ENCODE assay signal across 7 cellular contexts in the genomic region with DNA sequence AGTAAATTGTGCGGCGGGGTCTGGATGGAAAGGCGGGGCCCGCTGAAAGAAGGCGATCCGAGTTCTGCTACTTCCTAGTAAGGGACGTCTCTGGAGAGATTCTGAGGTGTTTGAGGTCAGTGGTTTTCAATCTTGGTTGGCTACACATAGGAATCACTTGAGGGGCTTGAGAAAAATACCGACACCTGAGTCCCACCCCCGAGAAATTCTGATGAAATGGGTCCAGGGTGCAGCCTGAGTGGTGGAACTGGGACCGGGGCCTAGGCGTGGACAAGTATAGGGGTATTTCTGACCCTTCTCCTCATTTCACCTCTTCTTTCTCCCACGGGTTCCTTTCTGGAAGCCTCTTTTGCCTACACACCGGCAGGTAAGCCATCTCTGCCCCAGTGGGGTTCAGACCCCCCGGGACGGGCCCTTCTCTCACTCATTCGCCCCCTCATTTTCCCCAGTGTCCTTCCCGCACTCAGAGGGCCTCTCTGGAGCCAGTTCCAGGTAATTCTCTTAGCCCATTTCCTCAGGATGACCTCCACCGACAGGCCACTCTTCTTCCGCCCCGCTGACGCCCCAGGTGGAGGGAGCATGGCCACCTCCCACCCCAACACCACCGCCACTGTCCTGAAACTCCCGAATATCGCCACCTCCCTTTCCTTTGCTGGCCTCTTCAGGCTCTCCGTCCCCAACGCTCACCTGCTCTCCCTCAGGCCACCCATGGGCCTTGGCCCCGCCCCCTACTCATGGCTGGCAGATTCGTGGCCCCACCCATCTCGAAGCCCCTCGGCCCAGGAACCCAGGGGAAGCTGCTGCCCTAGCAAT. TPM values are rescaled to one million over a fixed set of nuclear protein-coding genes. Genes with fewer than 3 reads are reported as not detected.
A peak's percentile ranks its signal among the peaks of the same experiment; 100 is the strongest.
DNase-seq lines count a peak whose midpoint lies in the region; ATAC-seq lines count a peak whose summit lies in the region.

No MANE protein-coding gene starts in this region.

- peaks cover 54% of the 10 kb centered on the region for H3K27me3 ChIP-seq in iPS-20b (ENCODE audit: insufficient read depth, low read length)

- no peak overlapping the region for H3K27ac ChIP-seq in iPS-20b (ENCODE audit: low read length)

- peak overlapping the region; percentile 42; the same call in 1 of the 2 replicates for H3K9ac ChIP-seq in iPS-20b (ENCODE audit: low read depth, low read length)

- no peaks in the 10 kb centered on the region for H3K9me3 Mint-ChIP-seq in activated naive CD4-positive, alpha-beta T cell treated with anti-CD3 and anti-CD28 coated beads, Interleukin-2, amount 50 U/mL, for 72 hours
- no peaks in the 10 kb centered on the region for H3K9me3 Mint-ChIP-seq in stimulated activated naive B cell treated with anti-CD40 and anti-IgM and Interleukin-4, amounts not matched to agents 10 μg/mL and 1 μg/mL and 100 μg/mL, for 72 hours

- ATAC-seq in HG02973 (IDR thresholded peaks at IDR 0.05; ENCODE audit: unreplicated experiment), result peak; percentile 0
- no peak for ATAC-seq in activated naive CD4-positive, alpha-beta T cell treated with anti-CD3 and anti-CD28 coated beads, Interleukin-2, amount 50 U/mL, for 72 hours
- ATAC-seq in stimulated activated naive B cell treated with anti-CD40 and anti-IgM and Interleukin-4, amounts not matched to agents 10 μg/mL and 1 μg/mL and 100 μg/mL, for 72 hours (replicated peaks), result no peak

- peak in 1 of 2 donors; percentile 53 for DNase-seq in activated naive CD4-positive, alpha-beta T cell treated with anti-CD3 and anti-CD28 coated beads, Interleukin-2, amount 50 U/mL, for 72 hours (ENCODE audit: low spot score in 2 of 2)
- DNase-seq in stimulated activated naive B cell treated with anti-CD40 and anti-IgM and Interleukin-4, amounts not matched to agents 10 μg/mL and 1 μg/mL and 100 μg/mL, for 72 hours, result no peak
- DNase-seq in KG1 (lab: John Stamatoyannopoulos, UW), result no peak
- DNase-seq in HUDEP-2 (lab: John Stamatoyannopoulos, UW; ENCODE audit: unreplicated experiment in 76 of 76), result no peak
- DNase-seq in COLO668 (lab: John Stamatoyannopoulos, UW; ENCODE audit: unreplicated experiment), result no peak

- peak overlapping the region; percentile 83 to 86 for H3K4me3 Mint-ChIP-seq in stimulated activated naive B cell treated with anti-CD40 and anti-IgM and Interleukin-4, amounts not matched to agents 10 μg/mL and 1 μg/mL and 100 μg/mL, for 72 hours

- H3K27me3 Mint-ChIP-seq in stimulated activated naive B cell treated with anti-CD40 and anti-IgM and Interleukin-4, amounts not matched to agents 10 μg/mL and 1 μg/mL and 100 μg/mL, for 72 hours, result peaks cover 77 to 79% of the 10 kb centered on the region in 2 donors

- H3K9me3 ChIP-seq in iPS-20b (ENCODE audit: insufficient read depth, low read depth, low read length), result no peaks in the 10 kb centered on the region

- H3K27ac Mint-ChIP-seq in activated naive CD4-positive, alpha-beta T cell treated with anti-CD3 and anti-CD28 coated beads, Interleukin-2, amount 50 U/mL, for 72 hours, result peak overlapping the region; percentile 40 to 82
- peak overlapping the region; percentile 60 for H3K27ac Mint-ChIP-seq in stimulated activated naive B cell treated with anti-CD40 and anti-IgM and Interleukin-4, amounts not matched to agents 10 μg/mL and 1 μg/mL and 100 μg/mL, for 72 hours

- H3K4me3 ChIP-seq in iPS-20b (ENCODE audit: low read length), result peak overlapping the region; percentile 67

- no peaks in the 10 kb centered on the region for H3K36me3 ChIP-seq in iPS-20b (ENCODE audit: insufficient read depth, low read depth, low read length)

- no peaks in the 10 kb centered on the region for H3K36me3 Mint-ChIP-seq in activated naive CD4-positive, alpha-beta T cell treated with anti-CD3 and anti-CD28 coated beads, Interleukin-2, amount 50 U/mL, for 72 hours
- no peaks in the 10 kb centered on the region for H3K36me3 Mint-ChIP-seq in stimulated activated naive B cell treated with anti-CD40 and anti-IgM and Interleukin-4, amounts not matched to agents 10 μg/mL and 1 μg/mL and 100 μg/mL, for 72 hours

- peaks cover 6% of the 10 kb centered on the region; the same call in 1 of the 2 replicates for H3K4me1 ChIP-seq in iPS-20b (ENCODE audit: insufficient read depth, low read length)

- peaks cover 14 to 25% of the 10 kb centered on the region in 2 donors for H3K4me1 Mint-ChIP-seq in stimulated activated naive B cell treated with anti-CD40 and anti-IgM and Interleukin-4, amounts not matched to agents 10 μg/mL and 1 μg/mL and 100 μg/mL, for 72 hours

RNA-seq across cellular contexts. Expression of gene ROBO3, which starts 11.8 kb away (rescaled TPM):
- 10 to 100 TPM; 18.0 to 24.4 TPM for total RNA-seq in activated naive CD4-positive, alpha-beta T cell treated with anti-CD3 and anti-CD28 coated beads, Interleukin-2, amount 50 U/mL, for 72 hours

RNA-seq across cellular contexts. Expression of gene ROBO4, which starts 20.6 kb away (rescaled TPM):
- not detected for total RNA-seq in activated naive CD4-positive, alpha-beta T cell treated with anti-CD3 and anti-CD28 coated beads, Interleukin-2, amount 50 U/mL, for 72 hours

RNA-seq across cellular contexts. Expression of gene HEPN1, which starts 42.0 kb away (rescaled TPM):
- total RNA-seq in activated naive CD4-positive, alpha-beta T cell treated with anti-CD3 and anti-CD28 coated beads, Interleukin-2, amount 50 U/mL, for 72 hours, result not detected

RNA-seq across cellular contexts. Expression of gene HEPACAM, which starts 58.8 kb away (rescaled TPM):
- not detected for total RNA-seq in activated naive CD4-positive, alpha-beta T cell treated with anti-CD3 and anti-CD28 coated beads, Interleukin-2, amount 50 U/mL, for 72 hours
